In genomic region chr1:115791816-115792215, GRCh38 we compare ENCODE assay signal across 30 cellular contexts. TPM values are rescaled to one million over a fixed set of nuclear protein-coding genes. Genes with fewer than 3 reads are reported as not detected.
"Had no signal": no experiment of that assay in that cellular context is flagged by ENCODE, and none has a peak within 500 bp of the region (broad histone marks: within the 10 kb centered on the region; RNA-seq: fewer than 3 reads in every experiment).

No MANE protein-coding gene starts in this region.

- H3K4me3 Mint-ChIP-seq: naive thymus-derived CD4-positive, alpha-beta T cell; nephron; neural progenitor cell; stimulated activated naive CD8-positive, alpha-beta T cell treated with anti-CD3 and anti-CD28 coated beads, Interleukin-15, amount 100 ng/mL, for 72 hours had no signal

- FAIRE-seq: kidney, small intestine had no signal

- H3K36me3 Mint-ChIP-seq: naive thymus-derived CD4-positive, alpha-beta T cell; neural progenitor cell had no signal

- H3K4me1 ChIP-seq: gastrocnemius medialis, parathyroid adenoma, right lobe of liver, suprapubic skin, transverse colon had no signal

- H3K4me3 ChIP-seq: esophagus squamous epithelium, gastrocnemius medialis, lung, neural progenitor cell, right lobe of liver, suprapubic skin, transverse colon had no signal

- DNase-seq: cerebellar nuclear complex; cortex of kidney; esophagus squamous epithelium; gastrocnemius medialis; head of caudate nucleus; kidney; mesenchymal stem cell; midbrain; naive thymus-derived CD4-positive, alpha-beta T cell; right lobe of liver; small intestine; stimulated activated CD4-positive, alpha-beta T cell treated with anti-CD3 and anti-CD28 coated beads, Interleukin-15, amount 100 ng/mL, for 24 hours; stimulated activated CD4-positive, alpha-beta T cell treated with anti-CD3 and anti-CD28 coated beads, Interleukin-2, amount 100 ng/mL, for 48 hours; stimulated activated naive CD4-positive, alpha-beta T cell; stimulated activated naive CD8-positive, alpha-beta T cell treated with anti-CD3 and anti-CD28 coated beads, Interleukin-15, amount 100 ng/mL, for 72 hours; transverse colon had no signal

- H3K27ac ChIP-seq: esophagus squamous epithelium, gastrocnemius medialis, neural progenitor cell, parathyroid adenoma, right lobe of liver, suprapubic skin, transverse colon had no signal

- ATAC-seq: gastrocnemius medialis; left lobe of liver; naive thymus-derived CD4-positive, alpha-beta T cell; right lobe of liver; stimulated activated naive CD8-positive, alpha-beta T cell treated with anti-CD3 and anti-CD28 coated beads, Interleukin-15, amount 100 ng/mL, for 72 hours had no signal

- H3K27ac Mint-ChIP-seq: naive thymus-derived CD4-positive, alpha-beta T cell; nephron; neural progenitor cell; progenitor cell of endocrine pancreas; stimulated activated naive CD8-positive, alpha-beta T cell treated with anti-CD3 and anti-CD28 coated beads, Interleukin-15, amount 100 ng/mL, for 72 hours had no signal

- H3K4me1 Mint-ChIP-seq: naive thymus-derived CD4-positive, alpha-beta T cell; nephron; stimulated activated naive CD8-positive, alpha-beta T cell treated with anti-CD3 and anti-CD28 coated beads, Interleukin-15, amount 100 ng/mL, for 72 hours had no signal

- H3K9me3 Mint-ChIP-seq: neural progenitor cell; stimulated activated naive CD8-positive, alpha-beta T cell treated with anti-CD3 and anti-CD28 coated beads, Interleukin-15, amount 100 ng/mL, for 72 hours had no signal

- H3K36me3 ChIP-seq: esophagus squamous epithelium, gastrocnemius medialis, neural progenitor cell, right lobe of liver, suprapubic skin, transverse colon had no signal

- H3K27me3 ChIP-seq: neural progenitor cell, right lobe of liver had no signal

RNA-seq across cellular contexts. Expression of gene CASQ2, which starts 23.3 kb away (rescaled TPM):
- total RNA-seq: dermis microvascular lymphatic vessel endothelial cell; epithelial cell of proximal tubule; glomerular endothelial cell; naive thymus-derived CD4-positive, alpha-beta T cell; osteoblast; progenitor cell of endocrine pancreas had no signal
- polyA plus RNA-seq: naive thymus-derived CD4-positive, alpha-beta T cell had no signal

RNA-seq across cellular contexts. Expression of gene NHLH2, which starts 49.1 kb away (rescaled TPM):
- total RNA-seq: dermis microvascular lymphatic vessel endothelial cell; gastrocnemius medialis; glomerular endothelial cell; kidney; left lobe of liver; liver; mucosa of gallbladder; naive thymus-derived CD4-positive, alpha-beta T cell; osteoblast; right lobe of liver; transverse colon; urinary bladder had no signal
- polyA plus RNA-seq: liver; naive thymus-derived CD4-positive, alpha-beta T cell; small intestine; urinary bladder had no signal
